11 cellular contexts compared by ENCODE assay signal in the genomic region with DNA sequence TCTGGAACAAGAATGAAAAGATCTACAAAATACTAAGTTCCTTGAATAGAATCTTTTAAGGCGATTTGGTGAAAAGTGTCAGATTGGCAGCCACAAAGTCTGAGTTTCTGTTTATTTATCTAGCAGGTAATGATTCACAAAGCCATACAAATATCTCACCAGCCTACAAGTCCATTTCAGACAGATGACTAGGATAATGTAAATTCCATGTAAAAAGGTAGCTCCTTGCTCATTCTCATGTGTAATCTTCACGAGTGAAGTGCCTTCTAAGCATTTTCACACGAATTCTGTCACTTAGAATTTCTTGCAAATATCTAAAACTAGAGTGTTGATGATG.
DNase-seq lines count a peak whose midpoint lies in the region; ATAC-seq, FAIRE-seq and TF ChIP-seq lines count a peak whose summit lies in the region.
"Had no signal": no experiment of that assay in that cellular context is flagged by ENCODE, and none has a peak within 500 bp of the region (broad histone marks: within the 10 kb centered on the region; RNA-seq: fewer than 3 reads in every experiment).

No MANE protein-coding gene starts in this region.

- H3F3A ChIP-seq in GM23248 (ENCODE audit: insufficient read depth), result peaks cover 24% of the 10 kb centered on the region

- TF ChIP-seq POLR2A in adrenal gland (IDR thresholded peaks at IDR 0.05), result no peak

- DNase-seq in GM23248 (peak; percentile 29), adrenal gland (no peak), kidney (no peak), retinal pigment epithelial cell (ENCODE audit: low read depth) (no peak), HK-2 (ENCODE audit: unreplicated experiment) (no peak), T-cell (no peak)
- DNase-seq in activated CD4-positive, alpha-beta T cell treated with anti-CD3 and anti-CD28 coated beads, Interleukin-2, amount 10 ng/mL, durations not matched to agents 24 days and 14 days, result no peak
- DNase-seq: activated CD4-positive, CD25-positive, alpha-beta regulatory T cell; CD4-positive, CD25-positive, alpha-beta regulatory T cell; NCI-H2107 had no signal

- intact Hi-C loops in adrenal gland (cut with DNase I), result no loop called here
- intact Hi-C loops in kidney (cut with DNase I), result no loop called here
- intact Hi-C loops in activated CD4-positive, alpha-beta T cell treated with anti-CD3 and anti-CD28 coated beads, Interleukin-2, amount 10 ng/mL, durations not matched to agents 24 days and 14 days (cut with micrococcal nuclease), result no loop called here

- 25 to 26% methylated on average over 3 of the region's 3 CpGs for WGBS in GM23248 (ENCODE audit: low coverage in 1 of 2, low lambda C conversion rate in 2 of 2, missing lambda C conversion rate in 2 of 2), 2 experiments
- WGBS in adrenal gland, 4 donors, result 50 to 69% (median 54%) methylated on average over 3 of the region's 3 CpGs

- CTCF ChIA-PET in T-cell (lab: Charles Lee), result no interaction called here

- H3K27me3 ChIP-seq in GM23248 (replicated peaks; ENCODE audit: insufficient read depth), result no peaks in the 10 kb centered on the region
- H3K27me3 ChIP-seq in adrenal gland, result no peaks in the 10 kb centered on the region

- no peak for ATAC-seq in HG03460 (IDR thresholded peaks at IDR 0.05; ENCODE audit: unreplicated experiment)
- no peak for ATAC-seq in T-cell (replicated peaks in 1 of 4)

- peak overlapping the region; percentile 54 for H3K4me2 ChIP-seq in GM23248 (ENCODE audit: unreplicated experiment)

- H3K9ac ChIP-seq in GM23248 (peak overlapping the region; percentile 41; the same call in 1 of the 2 replicates), kidney (ENCODE audit: low read length in 2 of 2) (no peak overlapping the region)

- peak overlapping the region; percentile 65 for H2AFZ ChIP-seq in GM23248

- H3K79me2 ChIP-seq in GM23248 (ENCODE audit: insufficient read depth), result no peaks in the 10 kb centered on the region

- FAIRE-seq in kidney (lab: Jason Lieb, UNC), result no peak

- no peaks in the 10 kb centered on the region for H3K9me2 ChIP-seq in GM23248 (ENCODE audit: insufficient read depth)

- H4K20me1 ChIP-seq in GM23248 (ENCODE audit: insufficient read depth), result no peaks in the 10 kb centered on the region

- peaks cover 33% of the 10 kb centered on the region for H3K4me1 ChIP-seq in GM23248 (ENCODE audit: insufficient read depth)
- peaks cover 44 to 54% of the 10 kb centered on the region in 2 donors for H3K4me1 ChIP-seq in adrenal gland (replicated peaks in 1 of 2)
- peaks cover 5% of the 10 kb centered on the region in 2 donors for H3K4me1 ChIP-seq in kidney (ENCODE audit: control insufficient read depth in 1 of 2, insufficient read depth in 1 of 2, low read depth in 1 of 2, low read length in 2 of 2)

- POLR2A ChIA-PET in T-cell (lab: Charles Lee), result no interaction called here

- TF ChIP-seq CTCF in adrenal gland (IDR thresholded peaks at IDR 0.05) (no peak), kidney (IDR thresholded peaks at IDR 0.05; ENCODE audit: borderline replicate concordance, extremely low read depth, insufficient read depth) (no peak), retinal pigment epithelial cell (conservative IDR thresholded peaks at IDR 0.05; ENCODE audit: low read depth, low read length) (no peak)

- in situ Hi-C loops in GM23248 (cut with MboI), result no loop called here

- peaks cover 2 to 8% of the 10 kb centered on the region in 2 donors for H3K27me3 Mint-ChIP-seq in T-cell
- H3K27me3 Mint-ChIP-seq in activated CD4-positive, alpha-beta T cell treated with anti-CD3 and anti-CD28 coated beads, Interleukin-2, amount 10 ng/mL, durations not matched to agents 24 days and 14 days, result no peaks in the 10 kb centered on the region

- H3K4me1 Mint-ChIP-seq in T-cell, result no peaks in the 10 kb centered on the region
- no peaks in the 10 kb centered on the region for H3K4me1 Mint-ChIP-seq in activated CD4-positive, alpha-beta T cell treated with anti-CD3 and anti-CD28 coated beads, Interleukin-2, amount 10 ng/mL, durations not matched to agents 24 days and 14 days
- H3K4me1 Mint-ChIP-seq: CD4-positive, CD25-positive, alpha-beta regulatory T cell had no signal

- H3K27ac Mint-ChIP-seq in T-cell, result no peak overlapping the region
- no peak overlapping the region for H3K27ac Mint-ChIP-seq in activated CD4-positive, alpha-beta T cell treated with anti-CD3 and anti-CD28 coated beads, Interleukin-2, amount 10 ng/mL, durations not matched to agents 24 days and 14 days
- H3K27ac Mint-ChIP-seq: CD4-positive, CD25-positive, alpha-beta regulatory T cell had no signal

- H3K36me3 Mint-ChIP-seq in T-cell, result no peaks in the 10 kb centered on the region
- no peaks in the 10 kb centered on the region for H3K36me3 Mint-ChIP-seq in activated CD4-positive, alpha-beta T cell treated with anti-CD3 and anti-CD28 coated beads, Interleukin-2, amount 10 ng/mL, durations not matched to agents 24 days and 14 days (ENCODE audit: low read depth)
- H3K36me3 Mint-ChIP-seq: CD4-positive, CD25-positive, alpha-beta regulatory T cell had no signal

- peak overlapping the region; percentile 64 for H3K4me3 ChIP-seq in GM23248
- peak overlapping the region in 1 of 4 donors; percentile 44 for H3K4me3 ChIP-seq in adrenal gland
- H3K4me3 ChIP-seq in kidney (ENCODE audit: low read length in 2 of 2), result peak overlapping the region; percentile 66 to 72
- peak overlapping the region; percentile 45 for H3K4me3 ChIP-seq in retinal pigment epithelial cell (ENCODE audit: low read length)

- H3K36me3 ChIP-seq in GM23248 (ENCODE audit: low read depth) (no peaks in the 10 kb centered on the region), adrenal gland (replicated peaks in 1 of 2) (no peaks in the 10 kb centered on the region), kidney (ENCODE audit: control insufficient read depth in 1 of 2, insufficient read depth in 2 of 2, low read length in 2 of 2) (no peaks in the 10 kb centered on the region)

- H3K9me3 ChIP-seq in GM23248 (ENCODE audit: low read depth), result no peaks in the 10 kb centered on the region
- H3K9me3 ChIP-seq in adrenal gland (replicated peaks in 1 of 3), result no peaks in the 10 kb centered on the region
- no peaks in the 10 kb centered on the region for H3K9me3 ChIP-seq in kidney (ENCODE audit: control insufficient read depth in 1 of 2, low read length in 2 of 2)

- peak overlapping the region; percentile 46 for H3K27ac ChIP-seq in GM23248
- peak overlapping the region; percentile 69 to 92 (median 85) for H3K27ac ChIP-seq in adrenal gland
- peak overlapping the region; percentile 68 to 69 for H3K27ac ChIP-seq in kidney (ENCODE audit: low read depth in 2 of 2, low read length in 2 of 2)

- no peak overlapping the region for H3K4me3 Mint-ChIP-seq in T-cell
- H3K4me3 Mint-ChIP-seq in activated CD4-positive, alpha-beta T cell treated with anti-CD3 and anti-CD28 coated beads, Interleukin-2, amount 10 ng/mL, durations not matched to agents 24 days and 14 days, result no peak overlapping the region
- H3K4me3 Mint-ChIP-seq: CD4-positive, CD25-positive, alpha-beta regulatory T cell had no signal

- H3K9me3 Mint-ChIP-seq in T-cell, result no peaks in the 10 kb centered on the region
- no peaks in the 10 kb centered on the region for H3K9me3 Mint-ChIP-seq in activated CD4-positive, alpha-beta T cell treated with anti-CD3 and anti-CD28 coated beads, Interleukin-2, amount 10 ng/mL, durations not matched to agents 24 days and 14 days
- H3K9me3 Mint-ChIP-seq: CD4-positive, CD25-positive, alpha-beta regulatory T cell had no signal
